ENCODE assay signal across 10 cellular contexts in the genomic region with DNA sequence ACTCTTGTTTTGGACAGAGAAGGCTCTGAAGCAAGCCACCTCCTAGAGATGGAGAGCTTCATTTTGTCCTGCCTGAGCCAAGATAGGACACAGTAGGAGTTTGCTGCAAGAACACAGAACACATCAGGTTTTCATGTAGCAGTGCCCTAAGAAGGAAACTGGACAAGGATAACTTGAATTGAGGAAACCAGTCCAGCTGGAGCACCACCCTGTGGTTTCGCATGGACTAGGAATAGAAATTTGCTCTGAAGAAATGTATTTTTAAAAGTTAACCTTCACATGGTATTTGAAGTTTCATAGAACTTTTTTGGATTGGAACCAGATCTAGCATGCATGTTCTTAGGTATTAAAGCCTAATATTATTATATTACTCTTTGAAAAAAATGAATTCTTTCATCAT.
DNase-seq lines count a peak whose midpoint lies in the region; ATAC-seq and TF ChIP-seq lines count a peak whose summit lies in the region.
"Had no signal": no experiment of that assay in that cellular context is flagged by ENCODE, and none has a peak within 500 bp of the region (broad histone marks: within the 10 kb centered on the region; RNA-seq: fewer than 3 reads in every experiment).

No MANE protein-coding gene starts in this region.

- no peak for DNase-seq in HCT116 (ENCODE audit: low read depth, low spot score)
- DNase-seq in mammary epithelial cell, result no peak
- DNase-seq in iris pigment epithelial cell (ENCODE audit: low read depth), result peak; percentile 42
- DNase-seq in stomach, result no peak
- DNase-seq in SKM-1 treated with dmso at 0.1 percent for 144 hours (lab: John Stamatoyannopoulos, UW; ENCODE audit: unreplicated experiment), result no peak
- no peak for DNase-seq in DMS153 treated with DMSO at 0.1 percent for 48 hours (lab: John Stamatoyannopoulos, UW; ENCODE audit: unreplicated experiment)
- DNase-seq: naive B cell had no signal

- no peaks in the 10 kb centered on the region for H4K20me1 ChIP-seq in HCT116 (ENCODE audit: insufficient read depth)
- H4K20me1 ChIP-seq in mammary epithelial cell (ENCODE audit: insufficient read depth, low read length), result no peaks in the 10 kb centered on the region

- BruUV-seq in HCT116 (replicated peaks; lab: Mats Ljungman, UMichigan) (no TSS peak), mammary epithelial cell (replicated peaks; lab: Mats Ljungman, UMichigan) (no TSS peak)

- H3K4me2 ChIP-seq in HCT116 (ENCODE audit: low read length) (no peak overlapping the region), mammary epithelial cell (ENCODE audit: insufficient read depth, low read depth, low read length) (no peak overlapping the region)
- H3K4me2 ChIP-seq: GM23338 had no signal

- TF ChIP-seq RAD21 in HCT116 (IDR thresholded peaks at IDR 0.05; ENCODE audit: low read depth), result no peak

- no peak for ATAC-seq in HCT116
- ATAC-seq in GM19455 (IDR thresholded peaks at IDR 0.05; ENCODE audit: unreplicated experiment), result no peak
- no peak for ATAC-seq in GM21367 (IDR thresholded peaks at IDR 0.05; ENCODE audit: unreplicated experiment)
- ATAC-seq: GM23338 had no signal

- dilution Hi-C loops in mammary epithelial cell (cut with HindIII; ENCODE audit: low sequenced_read_pairs), result no loop called here

- H3K27ac ChIP-seq in HCT116 (ENCODE audit: low read depth, low read length) (no peak overlapping the region), mammary epithelial cell (ENCODE audit: insufficient read depth, low read depth, low read length) (no peak overlapping the region), stomach (peak overlapping the region in 4 of 5 donors; percentile 5 to 76 (median 37))

- H3K4me3 ChIP-seq in HCT116 (replicated peaks in 1 of 2; ENCODE audit: low read depth in 1 of 2, low read length in 2 of 2), result no peak overlapping the region
- no peak overlapping the region for H3K4me3 ChIP-seq in mammary epithelial cell (replicated peaks in 1 of 3; ENCODE audit: insufficient read depth in 1 of 3, low read depth in 2 of 3, low read length in 3 of 3)
- H3K4me3 ChIP-seq in stomach, result no peak overlapping the region
- H3K4me3 ChIP-seq: GM23338 had no signal

- H3K27me3 ChIP-seq in HCT116 (ENCODE audit: insufficient read depth, low read length), result peaks cover 71% of the 10 kb centered on the region
- H3K27me3 ChIP-seq in mammary epithelial cell (ENCODE audit: insufficient read depth, low read length), result no peaks in the 10 kb centered on the region
- no peaks in the 10 kb centered on the region for H3K27me3 ChIP-seq in stomach

- H2AFZ ChIP-seq in HCT116 (ENCODE audit: low read depth, low read length, poor library complexity, severe bottlenecking) (no peak overlapping the region), mammary epithelial cell (ENCODE audit: low read depth, low read length) (no peak overlapping the region)
- H2AFZ ChIP-seq: GM23338 had no signal

- POLR2A ChIA-PET in HCT116 (lab: Charles Lee), result no interaction called here

- WGBS in mammary epithelial cell (ENCODE audit: low coverage, missing lambda C conversion rate), result 55% methylated on average over 1 of the region's 1 CpG
- WGBS in stomach, 5 donors, result 32 to 52% (median 36%) methylated on average over 1 of the region's 1 CpG

- H3K79me2 ChIP-seq in HCT116 (ENCODE audit: insufficient read depth, low read length), result no peaks in the 10 kb centered on the region
- no peaks in the 10 kb centered on the region for H3K79me2 ChIP-seq in mammary epithelial cell (ENCODE audit: insufficient read depth, low read length)

- CTCF ChIA-PET in HCT116 (lab: Charles Lee) (interaction anchor here (1.2 kb wide), 1 partner anchor 69 kb away, joined by 4 read pairs; the partner anchor contains the start of gene RERG), mammary epithelial cell (lab: Charles Lee; ENCODE audit: low non-redundant PET) (interaction anchor here (0.5 kb wide), 1 partner anchor 374 kb away, joined by 3 read pairs; no protein-coding TSS in a partner anchor)

- TF ChIP-seq CTCF in HCT116 (IDR thresholded peaks at IDR 0.05 in 2 of 3, conservative IDR thresholded peaks at IDR 0.05 in 1 of 3; ENCODE audit: borderline replicate concordance in 1 of 3, insufficient read depth in 1 of 3, low read depth in 2 of 3, low read length in 2 of 3) (0 out of 6 replicates have a peak, but pooled peaks have one; percentile 3 to 12 (median 11)), mammary epithelial cell (conservative IDR thresholded peaks at IDR 0.05 in 1 of 2, IDR thresholded peaks at IDR 0.05 in 1 of 2; ENCODE audit: extremely low read depth in 1 of 2, insufficient read depth in 1 of 2, low read depth in 1 of 2, low read length in 2 of 2) (peak; percentile 10 to 36), stomach (IDR thresholded peaks at IDR 0.05) (peak in 4 of 7 experiments; percentile 13 to 30 (median 23))

- H3K9me3 ChIP-seq in HCT116 (ENCODE audit: control insufficient read depth in 1 of 2, insufficient read depth in 1 of 2, low read depth in 1 of 2, low read length in 2 of 2), result no peaks in the 10 kb centered on the region
- no peaks in the 10 kb centered on the region for H3K9me3 ChIP-seq in mammary epithelial cell (replicated peaks; ENCODE audit: insufficient read depth, low read length)
- no peaks in the 10 kb centered on the region for H3K9me3 ChIP-seq in stomach

- TF ChIP-seq POLR2A in HCT116 (IDR thresholded peaks at IDR 0.05; ENCODE audit: borderline replicate concordance, extremely low read depth, insufficient read depth, insufficient read length), result no peak
- TF ChIP-seq POLR2A in stomach (IDR thresholded peaks at IDR 0.05), result no peak

- H3K9me2 ChIP-seq in HCT116 (ENCODE audit: insufficient read depth), result no peaks in the 10 kb centered on the region

- RAD21 ChIA-PET in HCT116 (lab: Charles Lee; ENCODE audit: low non-redundant PET in 1 of 2, low total read pairs in 2 of 2, uncharacterized antibody in 2 of 2, unreplicated experiment in 2 of 2), result no interaction called here

- no peak overlapping the region for H3K9ac ChIP-seq in HCT116 (ENCODE audit: low read length)
- H3K9ac ChIP-seq in mammary epithelial cell (ENCODE audit: insufficient read depth, low read length), result no peak overlapping the region

- H3K36me3 ChIP-seq in HCT116 (ENCODE audit: control insufficient read depth in 1 of 2, insufficient read depth in 2 of 2, low read length in 2 of 2) (no peaks in the 10 kb centered on the region), mammary epithelial cell (ENCODE audit: insufficient read depth, low read length) (no peaks in the 10 kb centered on the region), stomach (no peaks in the 10 kb centered on the region)

- no peak for TF ChIP-seq EP300 in stomach (IDR thresholded peaks at IDR 0.05)

- H3K4me1 ChIP-seq in HCT116 (ENCODE audit: control insufficient read depth in 1 of 2, insufficient read depth in 2 of 2, low read length in 2 of 2) (no peaks in the 10 kb centered on the region), mammary epithelial cell (ENCODE audit: insufficient read depth, low read length) (peaks cover 10% of the 10 kb centered on the region), stomach (peaks cover 25 to 72% (median 49%) of the 10 kb centered on the region in 4 donors)

- intact Hi-C loops in HCT116 (cut with micrococcal nuclease), result loop anchor here (2.0 to 5.0 kb wide), 3 partner anchors 68 to 370 kb away; partner anchors contain the start of gene RERG
- intact Hi-C loops in mammary epithelial cell (cut with micrococcal nuclease), result no loop called here
- intact Hi-C loops in stomach (cut with DNase I; ENCODE audit: low total_unique reads), result loop anchor here (5.0 kb wide), 1 partner anchor 70 kb away; the partner anchor contains the start of gene RERG

- in situ Hi-C loops in mammary epithelial cell (cut with MboI; ENCODE audit: low sequenced_read_pairs in 2 of 2), result loop anchor here in 1 of 2 donors (10.0 kb wide), 1 partner anchor 372 kb away; no protein-coding TSS in a partner anchor

TF ChIP-seq in HCT116, 20 proteins besides CTCF, POLR2A, EP300 and RAD21:
- no peak for TF ChIP-seq EZH2 (IDR thresholded peaks at IDR 0.05)
- no peak for TF ChIP-seq CBX3 (IDR thresholded peaks at IDR 0.05; ENCODE audit: low read depth)
- no peak for TF ChIP-seq TCF7L2 (IDR thresholded peaks at IDR 0.05; ENCODE audit: borderline replicate concordance, extremely low read depth, insufficient read depth, insufficient read length)
- no peak for TF ChIP-seq YY1 (IDR thresholded peaks at IDR 0.05; ENCODE audit: extremely low read depth, insufficient replicate concordance, low read depth, low read length)
- TF ChIP-seq ZBTB33 (IDR thresholded peaks at IDR 0.05; ENCODE audit: extremely low read depth, insufficient replicate concordance, low read length), result no peak
- no peak for TF ChIP-seq SIN3A (IDR thresholded peaks at IDR 0.05; ENCODE audit: low read depth)

Comparison
In these comparisons a context has a peak if more than half of its experiments do, and no peak if none do; other contexts are left out.
1. H3K27ac ChIP-seq: peak in stomach (4 of 5); none in HCT116 (single experiment) and mammary epithelial cell (single experiment).
2. Peak in every context shown above with its lines, with median percentiles within 50 percentile points of each other: CTCF ChIP-seq.